1 cellular context compared by ENCODE assay signal in genomic region chr4:110640608-110641007, GRCh38.
TF ChIP-seq lines count a peak whose summit lies in the region.

No MANE protein-coding gene starts in this region.

TF ChIP-seq in WTC11, 78 proteins besides CTCF, POLR2A, EP300 and RAD21 (continued from another document):
- TF ChIP-seq, protein P1, sequence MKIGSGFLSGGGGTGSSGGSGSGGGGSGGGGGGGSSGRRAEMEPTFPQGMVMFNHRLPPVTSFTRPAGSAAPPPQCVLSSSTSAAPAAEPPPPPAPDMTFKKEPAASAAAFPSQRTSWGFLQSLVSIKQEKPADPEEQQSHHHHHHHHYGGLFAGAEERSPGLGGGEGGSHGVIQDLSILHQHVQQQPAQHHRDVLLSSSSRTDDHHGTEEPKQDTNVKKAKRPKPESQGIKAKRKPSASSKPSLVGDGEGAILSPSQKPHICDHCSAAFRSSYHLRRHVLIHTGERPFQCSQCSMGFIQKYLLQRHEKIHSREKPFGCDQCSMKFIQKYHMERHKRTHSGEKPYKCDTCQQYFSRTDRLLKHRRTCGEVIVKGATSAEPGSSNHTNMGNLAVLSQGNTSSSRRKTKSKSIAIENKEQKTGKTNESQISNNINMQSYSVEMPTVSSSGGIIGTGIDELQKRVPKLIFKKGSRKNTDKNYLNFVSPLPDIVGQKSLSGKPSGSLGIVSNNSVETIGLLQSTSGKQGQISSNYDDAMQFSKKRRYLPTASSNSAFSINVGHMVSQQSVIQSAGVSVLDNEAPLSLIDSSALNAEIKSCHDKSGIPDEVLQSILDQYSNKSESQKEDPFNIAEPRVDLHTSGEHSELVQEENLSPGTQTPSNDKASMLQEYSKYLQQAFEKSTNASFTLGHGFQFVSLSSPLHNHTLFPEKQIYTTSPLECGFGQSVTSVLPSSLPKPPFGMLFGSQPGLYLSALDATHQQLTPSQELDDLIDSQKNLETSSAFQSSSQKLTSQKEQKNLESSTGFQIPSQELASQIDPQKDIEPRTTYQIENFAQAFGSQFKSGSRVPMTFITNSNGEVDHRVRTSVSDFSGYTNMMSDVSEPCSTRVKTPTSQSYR (CRISPR knock-in tag; IDR thresholded peaks at IDR 0.05) = no peak
- no peak for TF ChIP-seq ZBTB43 (CRISPR knock-in tag; IDR thresholded peaks at IDR 0.05)
- TF ChIP-seq, protein P2, sequence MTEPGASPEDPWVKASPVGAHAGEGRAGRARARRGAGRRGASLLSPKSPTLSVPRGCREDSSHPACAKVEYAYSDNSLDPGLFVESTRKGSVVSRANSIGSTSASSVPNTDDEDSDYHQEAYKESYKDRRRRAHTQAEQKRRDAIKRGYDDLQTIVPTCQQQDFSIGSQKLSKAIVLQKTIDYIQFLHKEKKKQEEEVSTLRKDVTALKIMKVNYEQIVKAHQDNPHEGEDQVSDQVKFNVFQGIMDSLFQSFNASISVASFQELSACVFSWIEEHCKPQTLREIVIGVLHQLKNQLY (CRISPR knock-in tag; IDR thresholded peaks at IDR 0.05) = no peak
- TF ChIP-seq E2F1 (CRISPR knock-in tag; IDR thresholded peaks at IDR 0.05) = no peak
- no peak for TF ChIP-seq RELA (CRISPR knock-in tag; IDR thresholded peaks at IDR 0.05; ENCODE audit: borderline replicate concordance)
- TF ChIP-seq MYBL2 (CRISPR knock-in tag; IDR thresholded peaks at IDR 0.05) = no peak
- TF ChIP-seq ZNF263 (CRISPR knock-in tag; IDR thresholded peaks at IDR 0.05; ENCODE audit: low read depth) = no peak
- no peak for TF ChIP-seq TEAD1 (CRISPR knock-in tag; IDR thresholded peaks at IDR 0.05)
